30 cellular contexts compared by ENCODE assay signal in the genomic region with DNA sequence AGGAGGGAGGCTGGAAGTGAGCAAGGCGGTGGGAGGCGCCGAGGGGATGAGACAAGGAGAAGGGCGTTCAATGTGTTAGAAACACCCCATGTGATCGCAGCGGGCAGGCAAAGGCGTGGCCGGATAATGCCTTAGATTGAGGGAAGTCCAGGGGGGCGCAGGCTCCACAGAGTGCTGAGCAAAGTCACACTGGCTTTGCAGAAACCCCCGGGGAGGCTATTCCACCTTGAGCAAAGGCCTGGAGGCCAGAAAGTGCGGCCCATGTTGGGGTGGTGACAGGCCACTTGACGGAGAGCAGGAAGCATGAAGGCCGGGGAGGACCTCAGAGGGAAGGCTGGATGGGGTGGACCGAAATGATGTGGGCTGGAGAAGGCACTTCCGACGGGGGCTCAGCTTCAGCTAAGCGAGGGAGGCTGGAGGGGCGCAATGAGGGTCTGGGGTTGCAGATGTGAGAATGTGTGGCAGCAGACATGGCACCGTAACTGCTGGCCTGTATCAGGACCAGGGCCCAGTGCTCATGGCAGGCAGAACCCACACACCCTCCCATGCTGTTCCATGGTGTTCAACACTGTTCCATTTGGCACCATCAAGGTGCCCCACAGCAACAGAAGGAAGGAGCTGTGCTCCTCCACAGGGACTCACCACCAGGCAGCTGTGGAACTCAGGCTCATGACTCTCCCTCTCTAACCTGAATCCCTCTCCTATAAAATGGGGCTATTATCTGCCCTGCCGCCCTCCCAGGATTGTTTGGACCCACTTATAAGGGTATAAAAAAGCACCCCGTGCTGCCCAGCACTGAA. TPM values are rescaled to one million over a fixed set of nuclear protein-coding genes. Genes with fewer than 3 reads are reported as not detected.
A peak's percentile ranks its signal among the peaks of the same experiment; 100 is the strongest.
DNase-seq lines count a peak whose midpoint lies in the region; ATAC-seq and TF ChIP-seq lines count a peak whose summit lies in the region.
"Had no signal": no experiment of that assay in that cellular context is flagged by ENCODE, and none has a peak within 500 bp of the region (broad histone marks: within the 10 kb centered on the region; RNA-seq: fewer than 3 reads in every experiment).

No MANE protein-coding gene starts in this region.

- no peaks in the 10 kb centered on the region for H3K36me3 ChIP-seq in neural progenitor cell
- no peaks in the 10 kb centered on the region for H3K36me3 ChIP-seq in upper lobe of right lung
- no peaks in the 10 kb centered on the region for H3K36me3 ChIP-seq in stomach
- H3K36me3 ChIP-seq: BLaER1 treated with 17β-estradiol and CSF1 and Interleukin-3, amounts not matched to agents 10 nM and 100 nM; cardiac muscle cell; heart left ventricle; upper lobe of left lung had no signal

- no peak for TF ChIP-seq EP300 in stomach (IDR thresholded peaks at IDR 0.05)

- no peaks in the 10 kb centered on the region for H4K20me1 ChIP-seq in neural progenitor cell (ENCODE audit: low read depth)
- H4K20me1 ChIP-seq: BLaER1 treated with 17β-estradiol and CSF1 and Interleukin-3, amounts not matched to agents 10 nM and 100 nM had no signal

- no peaks in the 10 kb centered on the region for H3K9me3 Mint-ChIP-seq in neural progenitor cell
- H3K9me3 Mint-ChIP-seq: neural crest cell; stimulated activated naive CD8-positive, alpha-beta T cell treated with anti-CD3 and anti-CD28 coated beads, Interleukin-15, amount 100 ng/mL, for 72 hours had no signal

- peaks cover 3% of the 10 kb centered on the region for H3K4me1 Mint-ChIP-seq in neural progenitor cell
- H3K4me1 Mint-ChIP-seq: activated CD4-positive, alpha-beta T cell treated with anti-CD3 and anti-CD28 coated beads for 36 hours; neural crest cell; stimulated activated naive CD8-positive, alpha-beta T cell treated with anti-CD3 and anti-CD28 coated beads, Interleukin-15, amount 100 ng/mL, for 72 hours had no signal

- peaks cover 45% of the 10 kb centered on the region for H3K27me3 ChIP-seq in neural progenitor cell
- H3K27me3 ChIP-seq in upper lobe of right lung, result no peaks in the 10 kb centered on the region
- peaks cover 0 to 46% (median 0%) of the 10 kb centered on the region in 3 donors for H3K27me3 ChIP-seq in stomach
- H3K27me3 ChIP-seq: BLaER1 treated with 17β-estradiol and CSF1 and Interleukin-3, amounts not matched to agents 10 nM and 100 nM had no signal

- no peak overlapping the region for H3K4me3 Mint-ChIP-seq in neural progenitor cell
- H3K4me3 Mint-ChIP-seq: activated CD4-positive, alpha-beta T cell treated with anti-CD3 and anti-CD28 coated beads for 36 hours; neural crest cell; stimulated activated naive CD8-positive, alpha-beta T cell treated with anti-CD3 and anti-CD28 coated beads, Interleukin-15, amount 100 ng/mL, for 72 hours had no signal

- 75 to 83% (median 78%) methylated on average over 21 of the region's 21 CpGs for WGBS in stomach, 5 donors

- no peak overlapping the region for H3K9ac ChIP-seq in neural progenitor cell
- H3K9ac ChIP-seq: BLaER1 treated with 17β-estradiol and CSF1 and Interleukin-3, amounts not matched to agents 10 nM and 100 nM had no signal

- TF ChIP-seq POLR2A in stomach (IDR thresholded peaks at IDR 0.05), result no peak

- H3K27ac ChIP-seq in coronary artery (no peak overlapping the region), neural progenitor cell (no peak overlapping the region), upper lobe of right lung (no peak overlapping the region), stomach (no peak overlapping the region)
- H3K27ac ChIP-seq: BLaER1 treated with 17β-estradiol and CSF1 and Interleukin-3, amounts not matched to agents 10 nM and 100 nM; cardiac muscle cell; epithelial cell of prostate; heart left ventricle; upper lobe of left lung had no signal

- no peaks in the 10 kb centered on the region for H3K79me2 ChIP-seq in neural progenitor cell (ENCODE audit: low read depth)

- H3K4me2 ChIP-seq in neural progenitor cell, result no peak overlapping the region
- H3K4me2 ChIP-seq: BLaER1 treated with 17β-estradiol and CSF1 and Interleukin-3, amounts not matched to agents 10 nM and 100 nM had no signal

- no peaks in the 10 kb centered on the region for H3F3A ChIP-seq in neural progenitor cell (ENCODE audit: low read depth)

- no peak overlapping the region for H3K4me3 ChIP-seq in coronary artery
- H3K4me3 ChIP-seq in neural progenitor cell, result no peak overlapping the region
- H3K4me3 ChIP-seq in upper lobe of right lung, result no peak overlapping the region
- no peak overlapping the region for H3K4me3 ChIP-seq in stomach
- H3K4me3 ChIP-seq: BLaER1 treated with 17β-estradiol and CSF1 and Interleukin-3, amounts not matched to agents 10 nM and 100 nM; cardiac muscle cell; heart left ventricle; upper lobe of left lung had no signal

- ATAC-seq in left ventricle myocardium superior (no peak), upper lobe of right lung (no peak)
- ATAC-seq: activated CD4-positive, alpha-beta T cell treated with anti-CD3 and anti-CD28 coated beads for 36 hours; heart left ventricle; left colon; stimulated activated naive CD8-positive, alpha-beta T cell treated with anti-CD3 and anti-CD28 coated beads, Interleukin-15, amount 100 ng/mL, for 72 hours had no signal

- H3K27me3 Mint-ChIP-seq in neural progenitor cell (ENCODE audit: insufficient read depth, low read depth), result peaks cover 7% of the 10 kb centered on the region

- H3K4me1 ChIP-seq in neural progenitor cell (no peaks in the 10 kb centered on the region), upper lobe of right lung (no peaks in the 10 kb centered on the region), stomach (no peaks in the 10 kb centered on the region)
- H3K4me1 ChIP-seq: heart left ventricle, upper lobe of left lung had no signal

- H3K9me3 ChIP-seq in neural progenitor cell (ENCODE audit: low read depth) (no peaks in the 10 kb centered on the region), upper lobe of right lung (no peaks in the 10 kb centered on the region), stomach (no peaks in the 10 kb centered on the region)
- H3K9me3 ChIP-seq: BLaER1 treated with 17β-estradiol and CSF1 and Interleukin-3, amounts not matched to agents 10 nM and 100 nM; upper lobe of left lung had no signal

- H2AFZ ChIP-seq in neural progenitor cell (replicated peaks), result no peak overlapping the region

- DNase-seq in cardiac septum (ENCODE audit: low spot score) (peak; percentile 72), left ventricle myocardium superior (no peak), coronary artery (ENCODE audit: low spot score) (peak; percentile 45), neural progenitor cell (ENCODE audit: low spot score) (peak; percentile 1), upper lobe of right lung (peak; percentile 39), ureter (ENCODE audit: low spot score) (no peak), stomach (no peak)
- no peak for DNase-seq in activated CD4-positive, alpha-beta T cell treated with anti-CD3 and anti-CD28 coated beads, Interleukin-2, amount 50 U/mL, for 48 hours
- DNase-seq: ACHN; activated CD4-positive, alpha-beta T cell treated with anti-CD3 and anti-CD28 coated beads for 36 hours; activated naive CD4-positive, alpha-beta T cell treated with anti-CD3 and anti-CD28 coated beads, Interleukin-2, amount 50 U/mL, for 16 hours; Calu3; NCI-H1092 treated with DMSO at 0.1 percent for 48 hours; NCI-H2081; NCI-H345; SHP77; stimulated activated CD4-positive, alpha-beta T cell treated with anti-CD3 and anti-CD28 coated beads, Interleukin-4, amount 100 ng/mL, for 4 hours had no signal

- TF ChIP-seq CTCF in coronary artery (IDR thresholded peaks at IDR 0.05) (no peak), neural progenitor cell (IDR thresholded peaks at IDR 0.05) (no peak), upper lobe of right lung (IDR thresholded peaks at IDR 0.05) (no peak), stomach (IDR thresholded peaks at IDR 0.05) (no peak)

- no peak overlapping the region for H3K27ac Mint-ChIP-seq in neural progenitor cell
- H3K27ac Mint-ChIP-seq: activated CD4-positive, alpha-beta T cell treated with anti-CD3 and anti-CD28 coated beads for 36 hours; stimulated activated naive CD8-positive, alpha-beta T cell treated with anti-CD3 and anti-CD28 coated beads, Interleukin-15, amount 100 ng/mL, for 72 hours had no signal

- H3K36me3 Mint-ChIP-seq in neural progenitor cell, result no peaks in the 10 kb centered on the region

- intact Hi-C loops in cardiac septum (cut with DNase I) (no loop called here), left ventricle myocardium superior (cut with micrococcal nuclease) (no loop called here), upper lobe of right lung (cut with DNase I) (no loop called here), stomach (cut with DNase I; ENCODE audit: low total_unique reads) (no loop called here)

RNA-seq across cellular contexts. Expression of a gene that starts 50.3 kb away (rescaled TPM):
- total RNA-seq in cardiac septum (not detected), left ventricle myocardium superior (not detected), neural progenitor cell (ENCODE audit: low replicate concordance) (0.19 TPM in 1 of 2 replicates, not detected in the other), upper lobe of right lung (not detected), ureter (not detected), stomach (under 1 TPM in 1 of 5 donors, not detected in 4; 0.37 TPM)
- not detected for polyA plus RNA-seq in stomach
- total RNA-seq: activated CD4-positive, alpha-beta T cell treated with anti-CD3 and anti-CD28 coated beads for 36 hours; Calu3; cardiac muscle cell; dermis microvascular lymphatic vessel endothelial cell; fibroblast of villous mesenchyme; left colon; mononuclear cell; OCI-LY7; pulmonary artery endothelial cell; upper lobe of left lung had no signal
- polyA plus RNA-seq: heart left ventricle had no signal

Comparison
In these comparisons a context has a peak if more than half of its experiments do, and no peak if none do; other contexts are left out.
1. DNase-seq: peak in cardiac septum (single experiment), coronary artery (single experiment), neural progenitor cell (single experiment) and upper lobe of right lung (single experiment); none in left ventricle myocardium superior (single experiment), ureter (single experiment), stomach (single experiment) and activated CD4-positive, alpha-beta T cell treated with anti-CD3 and anti-CD28 coated beads, Interleukin-2, amount 50 U/mL, for 48 hours (0 of 2).